ENCODE assay signal across 28 cellular contexts in genomic region chr7:47529405-47529804, GRCh38. TPM values are rescaled to one million over a fixed set of nuclear protein-coding genes. Genes with fewer than 3 reads are reported as not detected.
DNase-seq lines count a peak whose midpoint lies in the region; ATAC-seq and TF ChIP-seq lines count a peak whose summit lies in the region.
"Had no signal": no experiment of that assay in that cellular context is flagged by ENCODE, and none has a peak within 500 bp of the region (broad histone marks: within the 10 kb centered on the region; RNA-seq: fewer than 3 reads in every experiment).

No MANE protein-coding gene starts in this region.

- H3K4me3 ChIP-seq in KMS-11 (IDR thresholded peaks at IDR 0.05; ENCODE audit: insufficient read depth, low read depth, low read length) (no peak overlapping the region), Panc1 (ENCODE audit: low read depth in 2 of 2, low read length in 2 of 2) (no peak overlapping the region), mucosa of descending colon (no peak overlapping the region)
- H3K4me3 ChIP-seq: HAP-1, SK-N-MC had no signal

- in situ Hi-C loops in Panc1 (cut with HindIII; ENCODE audit: low pct_unique_long_range_greater_than_20kb, low sequenced_read_pairs) = no loop called here

- H3K36me3 ChIP-seq in KMS-11 (ENCODE audit: insufficient read depth) (no peaks in the 10 kb centered on the region), Panc1 (ENCODE audit: control insufficient read depth, insufficient read depth, low read length) (peaks cover 39% of the 10 kb centered on the region), mucosa of descending colon (ENCODE audit: low read depth) (no peaks in the 10 kb centered on the region)

- no peaks in the 10 kb centered on the region for H3K79me2 ChIP-seq in KMS-11 (ENCODE audit: insufficient read depth, low read depth)

- CTCF ChIA-PET in Panc1 (lab: Charles Lee) = no interaction called here

- no peak for ATAC-seq in Panc1
- ATAC-seq in mucosa of descending colon = peak; percentile 76
- ATAC-seq in GM18511 (IDR thresholded peaks at IDR 0.05; ENCODE audit: unreplicated experiment) = no peak
- ATAC-seq: GM12878 had no signal

- H3K27me3 ChIP-seq in KMS-11 (ENCODE audit: insufficient read depth, low read depth) (no peaks in the 10 kb centered on the region), Panc1 (ENCODE audit: control insufficient read depth, insufficient read depth, low read length) (no peaks in the 10 kb centered on the region)

- peak overlapping the region; percentile 85 for H3K4me2 ChIP-seq in KMS-11

- TF ChIP-seq CTCF in KMS-11 (conservative IDR thresholded peaks at IDR 0.05; ENCODE audit: low read depth, low read length) (no peak), Panc1 (IDR thresholded peaks at IDR 0.05) (no peak), mucosa of descending colon (IDR thresholded peaks at IDR 0.05) (no peak)

- peak overlapping the region; percentile 48 for H2AFZ ChIP-seq in KMS-11 (ENCODE audit: low read depth)

- POLR2A ChIA-PET in Panc1 (lab: Charles Lee) = no interaction called here

- no peaks in the 10 kb centered on the region for H4K20me1 ChIP-seq in KMS-11 (ENCODE audit: insufficient read depth)

- H3K4me1 ChIP-seq in KMS-11 (ENCODE audit: low read depth, poor library complexity, severe bottlenecking) = peaks cover 33% of the 10 kb centered on the region
- H3K4me1 ChIP-seq in Panc1 (ENCODE audit: control insufficient read depth, insufficient read depth, low read length) = peaks cover 83% of the 10 kb centered on the region
- H3K4me1 ChIP-seq in mucosa of descending colon (ENCODE audit: low read depth) = no peaks in the 10 kb centered on the region

- H3K27ac ChIP-seq in KMS-11 (peak overlapping the region; percentile 80), Panc1 (ENCODE audit: low read length) (peak overlapping the region; percentile 97)
- H3K27ac ChIP-seq: SK-N-MC had no signal

- BruUV-seq in Panc1 (replicated peaks; lab: Mats Ljungman, UMichigan) = no TSS peak

- DNase-seq in Panc1 (ENCODE audit: low read depth, low spot score) (no peak), mucosa of descending colon (no peak), nucleus accumbens (lab: John Stamatoyannopoulos, UW) (no peak), T-helper 1 cell (no peak), NCI-H748 (lab: John Stamatoyannopoulos, UW; ENCODE audit: unreplicated experiment) (no peak)
- DNase-seq: C1 segment of cervical spinal cord; CD4-positive, alpha-beta memory T cell; COR-L47; DMS 273 treated with DMSO at 0.1 percent for 48 hours; DMS79; EL; GDM1; GOT3; HFFc6; Kasumi-1; MV-4-11; NCI-H1105; NCI-H1436 treated with DMSO at 0.1 percent for 48 hours; NCI-H187 treated with DMSO at 0.1 percent for 48 hours; NCI-H446; NCI-H526; SIG-M5 had no signal

- H3K9ac ChIP-seq in KMS-11 = peak overlapping the region; percentile 49; the same call in 1 of the 2 replicates

- H3K9me3 ChIP-seq in Panc1 (ENCODE audit: control insufficient read depth, insufficient read depth, low read depth, low read length) = no peaks in the 10 kb centered on the region
- H3K9me3 ChIP-seq in mucosa of descending colon = no peaks in the 10 kb centered on the region

- intact Hi-C loops in Panc1 (cut with micrococcal nuclease; ENCODE audit: unreplicated experiment) (no loop called here), mucosa of descending colon (cut with DNase I, micrococcal nuclease) (no loop called here)

RNA-seq across cellular contexts. Expression of gene TNS3, which starts 52.5 kb away (rescaled TPM):
- total RNA-seq in Panc1 (2021; ENCODE audit: unreplicated experiment) (533 TPM), mucosa of descending colon (10 to 100 TPM; 69.1 to 98.9 (median 69.9) TPM)
- 322 TPM for polyA plus RNA-seq in Panc1 (2012; ENCODE audit: insufficient read length)
- total RNA-seq: A673 had no signal
